ENCODE assay signal across 1 cellular context in genomic region chr1:75964110-75964759, GRCh38.
TF ChIP-seq lines count a peak whose summit lies in the region.

No MANE protein-coding gene starts in this region.

TF ChIP-seq in IMR-90, 13 proteins besides CTCF, POLR2A, EP300 and RAD21:
- TF ChIP-seq FOS (IDR thresholded peaks at IDR 0.05; ENCODE audit: low read depth, low read length) (peak; percentile 46; the same call in 1 of the 2 replicates), CEBPB (IDR thresholded peaks at IDR 0.05; ENCODE audit: low read depth, low read length) (peak; percentile 22; the same call in 1 of the 2 replicates)
